13 cellular contexts compared by ENCODE assay signal in genomic region chrX:71996138-71996537, GRCh38.
"Had no signal": no experiment of that assay in that cellular context is flagged by ENCODE, and none has a peak within 500 bp of the region (broad histone marks: within the 10 kb centered on the region; RNA-seq: fewer than 3 reads in every experiment).

No MANE protein-coding gene starts in this region.

- H3K27ac Mint-ChIP-seq: activated CD4-positive, alpha-beta T cell treated with anti-CD3 and anti-CD28 coated beads for 36 hours; activated CD8-positive, alpha-beta T cell treated with anti-CD3 and anti-CD28 coated beads for 36 hours; activated naive CD8-positive, alpha-beta T cell treated with anti-CD3 and anti-CD28 coated beads, Interleukin-2, amount 10 ng/mL, durations not matched to agents 7 days and 5 days; activated T-cell treated with anti-CD3 and anti-CD28 coated beads, Interleukin-2, amount 50 U/mL, for 72 hours; stimulated activated naive CD8-positive, alpha-beta T cell treated with anti-CD3 and anti-CD28 coated beads, Interleukin-15, Interleukin-2, amounts not matched to agents 100 ng/mL and 50 ng/mL, for 24 hours had no signal

- H3K9me3 Mint-ChIP-seq: activated CD8-positive, alpha-beta T cell treated with anti-CD3 and anti-CD28 coated beads for 36 hours; activated naive CD8-positive, alpha-beta T cell treated with anti-CD3 and anti-CD28 coated beads, Interleukin-2, amount 10 ng/mL, durations not matched to agents 7 days and 5 days; activated T-cell treated with anti-CD3 and anti-CD28 coated beads, Interleukin-2, amount 50 U/mL, for 72 hours; stimulated activated naive CD8-positive, alpha-beta T cell treated with anti-CD3 and anti-CD28 coated beads, Interleukin-15, Interleukin-2, amounts not matched to agents 100 ng/mL and 50 ng/mL, for 24 hours had no signal

- H3K27ac ChIP-seq: dorsolateral prefrontal cortex, thoracic aorta, WERI-Rb-1 had no signal

- H3K4me3 ChIP-seq: dorsolateral prefrontal cortex, thoracic aorta had no signal

- H3K9me3 ChIP-seq: thoracic aorta had no signal

- H3K36me3 Mint-ChIP-seq: activated naive CD8-positive, alpha-beta T cell treated with anti-CD3 and anti-CD28 coated beads, Interleukin-2, amount 10 ng/mL, durations not matched to agents 7 days and 5 days had no signal

- DNase-seq: activated CD4-positive, alpha-beta T cell treated with anti-CD3 and anti-CD28 coated beads for 36 hours; activated CD8-positive, alpha-beta memory T cell treated with anti-CD3 and anti-CD28 coated beads, Interleukin-2, amount 50 U/mL, for 4 hours; activated CD8-positive, alpha-beta T cell treated with anti-CD3 and anti-CD28 coated beads for 36 hours; activated naive CD8-positive, alpha-beta T cell treated with anti-CD3 and anti-CD28 coated beads, Interleukin-2, amount 10 ng/mL, durations not matched to agents 7 days and 5 days; activated T-cell treated with anti-CD3 and anti-CD28 coated beads, Interleukin-2, amount 50 U/mL, for 72 hours; dorsolateral prefrontal cortex; hypothalamus; stimulated activated CD4-positive, alpha-beta T cell treated with anti-CD3 and anti-CD28 coated beads, Interleukin-2, amount 100 ng/mL, for 48 hours; T-helper 9 cell; WERI-Rb-1 had no signal

- H3K36me3 ChIP-seq: thoracic aorta, WERI-Rb-1 had no signal

- ATAC-seq: activated CD4-positive, alpha-beta T cell treated with anti-CD3 and anti-CD28 coated beads for 36 hours; activated CD8-positive, alpha-beta T cell treated with anti-CD3 and anti-CD28 coated beads for 36 hours; activated T-cell treated with anti-CD3 and anti-CD28 coated beads, Interleukin-2, amount 50 U/mL, for 72 hours had no signal

- H3K4me3 Mint-ChIP-seq: activated CD4-positive, alpha-beta T cell treated with anti-CD3 and anti-CD28 coated beads for 36 hours; activated CD8-positive, alpha-beta T cell treated with anti-CD3 and anti-CD28 coated beads for 36 hours; activated naive CD8-positive, alpha-beta T cell treated with anti-CD3 and anti-CD28 coated beads, Interleukin-2, amount 10 ng/mL, durations not matched to agents 7 days and 5 days; activated T-cell treated with anti-CD3 and anti-CD28 coated beads, Interleukin-2, amount 50 U/mL, for 72 hours; nephron; stimulated activated naive CD8-positive, alpha-beta T cell treated with anti-CD3 and anti-CD28 coated beads, Interleukin-15, Interleukin-2, amounts not matched to agents 100 ng/mL and 50 ng/mL, for 24 hours had no signal
